Comparison of ENCODE assay signal across 15 cellular contexts in the genomic region with DNA sequence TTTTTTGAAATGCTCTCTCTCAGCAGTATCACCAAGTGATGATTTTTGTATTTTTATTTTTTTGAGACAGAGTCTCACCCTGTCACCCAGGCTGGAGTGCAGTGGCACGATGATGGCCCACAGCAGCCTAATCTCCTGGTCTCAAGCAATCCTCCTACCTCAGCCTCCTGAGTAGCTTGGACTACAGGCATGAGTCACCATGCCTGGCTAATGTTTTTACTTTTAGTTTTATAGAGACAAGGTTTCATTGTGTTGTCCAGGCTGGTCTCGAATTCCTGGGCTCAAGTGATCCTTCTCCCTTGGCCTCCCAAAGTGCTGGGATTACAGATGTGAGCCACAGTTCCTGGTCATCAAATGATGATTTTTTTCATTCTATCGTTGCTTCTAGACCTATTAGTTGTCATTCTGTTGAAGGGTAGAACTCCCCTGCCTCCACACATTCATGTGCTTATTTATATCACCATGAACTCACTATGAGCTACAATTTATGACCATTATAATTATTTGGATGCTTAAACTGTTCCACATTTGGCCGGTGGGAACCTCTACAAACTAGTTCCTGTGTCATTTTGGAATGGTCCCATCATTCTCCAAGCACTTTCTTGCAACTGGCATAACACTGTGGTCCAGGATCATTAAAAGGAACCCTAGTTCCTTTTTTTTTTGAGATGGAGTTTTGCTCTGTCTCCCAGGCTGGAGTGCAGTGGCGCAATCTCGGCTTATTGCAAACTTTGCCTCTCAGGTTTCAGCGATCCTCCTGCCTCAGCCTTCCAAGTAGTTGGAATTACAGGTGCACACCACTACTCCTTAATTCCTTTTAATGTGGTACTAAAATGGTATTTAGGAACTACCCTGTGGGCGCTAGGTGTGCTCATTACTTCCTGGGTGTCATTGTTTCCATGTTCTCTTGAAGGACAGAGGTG. TPM values are rescaled to one million over a fixed set of nuclear protein-coding genes. Genes with fewer than 3 reads are reported as not detected.
A peak's percentile ranks its signal among the peaks of the same experiment; 100 is the strongest.
DNase-seq lines count a peak whose midpoint lies in the region; ATAC-seq and TF ChIP-seq lines count a peak whose summit lies in the region.
"Had no signal": no experiment of that assay in that cellular context is flagged by ENCODE, and none has a peak within 500 bp of the region (broad histone marks: within the 10 kb centered on the region; RNA-seq: fewer than 3 reads in every experiment).

No MANE protein-coding gene starts in this region.

- DNase-seq in Caki2 (ENCODE audit: low read depth) = peak; percentile 66
- DNase-seq in H4 (ENCODE audit: low spot score) = peak; percentile 54
- peak; percentile 33 for DNase-seq in NCI-H460 (ENCODE audit: extremely low read depth, low read depth)
- DNase-seq in nephron progenitor cell = no peak
- DNase-seq in tibial artery = no peak
- DNase-seq: GOT3, NCI-H1092 treated with DMSO at 0.1 percent for 48 hours, NCI-H1694, NCI-H774, SHP77 treated with DMSO at 0.1 percent for 48 hours had no signal

- TF ChIP-seq CTCF in nephron progenitor cell (IDR thresholded peaks at IDR 0.05) = no peak
- no peak for TF ChIP-seq CTCF in tibial artery (IDR thresholded peaks at IDR 0.05)

- H3K4me3 Mint-ChIP-seq in nephron progenitor cell = no peak overlapping the region
- H3K4me3 Mint-ChIP-seq: IgD-negative memory B cell had no signal

- in situ Hi-C loops in Caki2 (cut with HindIII; ENCODE audit: low pct_unique_long_range_greater_than_20kb, low sequenced_read_pairs) = no loop called here

- peak overlapping the region; percentile 39 for H3K27ac Mint-ChIP-seq in nephron progenitor cell

- no peak overlapping the region for H3K4me3 ChIP-seq in tibial artery
- H3K4me3 ChIP-seq: BLaER1 treated with 17β-estradiol and CSF1 and Interleukin-3, amounts not matched to agents 10 nM and 100 nM; GM12878 had no signal

- peaks cover 25 to 49% (median 31%) of the 10 kb centered on the region in 3 donors for H3K36me3 ChIP-seq in tibial artery

- peaks cover 4% of the 10 kb centered on the region for H3K9me3 Mint-ChIP-seq in nephron progenitor cell

- peaks cover 67% of the 10 kb centered on the region for H3K36me3 Mint-ChIP-seq in nephron progenitor cell (ENCODE audit: low read depth)

- H3K9me3 ChIP-seq in tibial artery = no peaks in the 10 kb centered on the region

- peaks cover 15% of the 10 kb centered on the region for H3K4me1 Mint-ChIP-seq in nephron progenitor cell

- no peak overlapping the region for H3K27ac ChIP-seq in tibial artery
- H3K27ac ChIP-seq: BLaER1 treated with 17β-estradiol and CSF1 and Interleukin-3, amounts not matched to agents 10 nM and 100 nM had no signal

- no peaks in the 10 kb centered on the region for H3K27me3 ChIP-seq in tibial artery
- H3K27me3 ChIP-seq: BLaER1 treated with 17β-estradiol and CSF1 and Interleukin-3, amounts not matched to agents 10 nM and 100 nM had no signal

- H3K27me3 Mint-ChIP-seq in nephron progenitor cell (ENCODE audit: low read depth, poor library complexity) = no peaks in the 10 kb centered on the region
- H3K27me3 Mint-ChIP-seq: IgD-negative memory B cell had no signal

- no peak for ATAC-seq in HG03521 (IDR thresholded peaks at IDR 0.05; ENCODE audit: unreplicated experiment)
- no peak for ATAC-seq in HG02970 (IDR thresholded peaks at IDR 0.05; ENCODE audit: low FRiP score, unreplicated experiment)
- ATAC-seq: GM12878 had no signal

- intact Hi-C loops in tibial artery (cut with DNase I; ENCODE audit: low total_unique reads) = no loop called here

- H3K4me1 ChIP-seq in tibial artery = peaks cover 0 to 8% (median 2%) of the 10 kb centered on the region in 4 donors

RNA-seq across cellular contexts. Expression of gene TOR3A, which starts 20.2 kb away (rescaled TPM):
- 65.8 and 98.5 TPM in 2 replicates for total RNA-seq in Caki2 (2014; rRNA removed; shearing (Covaris generic); ENCODE audit: low replicate concordance)
- total RNA-seq in H4 (2014; rRNA removed; shearing (Covaris generic)) = 34.1 and 42.4 TPM in 2 replicates
- 82.1 and 98.0 TPM in 2 replicates for total RNA-seq in NCI-H460 (2014; rRNA removed; shearing (Covaris generic))
- 140 and 227 TPM in 2 replicates for polyA plus RNA-seq in NCI-H460 (2014; cell fraction: nucleus; rRNA removed)

RNA-seq across cellular contexts. Expression of gene FAM20B, which starts 35.9 kb away (rescaled TPM):
- 17.3 and 17.5 TPM in 2 replicates for total RNA-seq in Caki2 (2014; rRNA removed; shearing (Covaris generic); ENCODE audit: low replicate concordance)
- 27.5 and 28.3 TPM in 2 replicates for total RNA-seq in H4 (2014; rRNA removed; shearing (Covaris generic))
- total RNA-seq in NCI-H460 (2014; rRNA removed; shearing (Covaris generic)) = 77.8 and 90.5 TPM in 2 replicates
- 33.1 and 58.7 TPM in 2 replicates for polyA plus RNA-seq in NCI-H460 (2014; cell fraction: nucleus; rRNA removed)

Comparison
In these comparisons a context has a peak if more than half of its experiments do, and no peak if none do; other contexts are left out.
1. DNase-seq: peak in Caki2 (single experiment), H4 (single experiment) and NCI-H460 (single experiment); none in nephron progenitor cell (single experiment) and tibial artery (0 of 2).